19 cellular contexts compared by ENCODE assay signal in genomic region chr7:137276194-137276593, GRCh38.
"Had no signal": no experiment of that assay in that cellular context is flagged by ENCODE, and none has a peak within 500 bp of the region (broad histone marks: within the 10 kb centered on the region; RNA-seq: fewer than 3 reads in every experiment).

No MANE protein-coding gene starts in this region.

- DNase-seq: brain microvascular endothelial cell; central memory CD4-positive, alpha-beta T cell; erythroblast; foreskin keratinocyte; heart left ventricle; islet precursor cell; left lung; lower lobe of right lung; psoas muscle; retina; right lobe of liver; stimulated activated CD4-positive, alpha-beta T cell treated with anti-CD3 and anti-CD28 coated beads, Interleukin-4, amount 100 ng/mL, for 1 hour; stimulated activated CD8-positive, alpha-beta memory T cell treated with anti-CD3 and anti-CD28 coated beads, Interleukin-4, amount 100 ng/mL, for 48 hours; stimulated activated naive CD8-positive, alpha-beta T cell treated with anti-CD3 and anti-CD28 coated beads, Interleukin-15, Interleukin-2, amounts not matched to agents 100 U/mL and 50 U/mL, for 24 hours had no signal

- ATAC-seq: foreskin keratinocyte; heart left ventricle; left lung; lower lobe of right lung; natural killer cell treated with Interleukin-12 subunit alpha and Interleukin-12 subunit beta and Interleukin-15 and Interleukin-18, amount 100 ng/mL, for 72 hours; psoas muscle; right lobe of liver; stimulated activated effector memory CD8-positive, alpha-beta T cell treated with anti-CD3 and anti-CD28 coated beads, Interleukin-12 subunit alpha, Interleukin-12 subunit beta, amount 100 ng/mL, for 72 hours; stimulated activated naive CD8-positive, alpha-beta T cell treated with anti-CD3 and anti-CD28 coated beads, Interleukin-15, Interleukin-2, amounts not matched to agents 100 U/mL and 50 U/mL, for 24 hours had no signal

- H3K36me3 ChIP-seq: brain microvascular endothelial cell, heart left ventricle, left lung, lower lobe of right lung, right lobe of liver had no signal

- H3K4me1 ChIP-seq: foreskin keratinocyte, heart left ventricle, left lung, lower lobe of right lung, psoas muscle had no signal

- H3K27me3 ChIP-seq: brain microvascular endothelial cell, foreskin keratinocyte, heart left ventricle, left lung, right lobe of liver had no signal

- H3K9me3 ChIP-seq: heart left ventricle, left lung, lower lobe of right lung, psoas muscle, right lobe of liver had no signal

- H3K27me3 Mint-ChIP-seq: dendritic cell treated with granulocyte-macrophage colony-stimulating factor and Interleukin-4, amounts not matched to agents 40 ng/mL and 50 ng/mL, for 4 days; natural killer cell treated with Interleukin-12 subunit alpha and Interleukin-12 subunit beta and Interleukin-15 and Interleukin-18, amount 100 ng/mL, for 72 hours; type B pancreatic cell had no signal

- H3K4me3 ChIP-seq: heart left ventricle, left lung, lower lobe of right lung, psoas muscle, right lobe of liver had no signal

- H3K36me3 Mint-ChIP-seq: natural killer cell treated with Interleukin-12 subunit alpha and Interleukin-12 subunit beta and Interleukin-15 and Interleukin-18, amount 100 ng/mL, for 72 hours; stimulated activated effector memory CD8-positive, alpha-beta T cell treated with anti-CD3 and anti-CD28 coated beads, Interleukin-12 subunit alpha, Interleukin-12 subunit beta, amount 100 ng/mL, for 72 hours; type B pancreatic cell had no signal

- H3K4me1 Mint-ChIP-seq: stimulated activated effector memory CD8-positive, alpha-beta T cell treated with anti-CD3 and anti-CD28 coated beads, Interleukin-12 subunit alpha, Interleukin-12 subunit beta, amount 100 ng/mL, for 72 hours had no signal

- H3K4me3 Mint-ChIP-seq: dendritic cell treated with granulocyte-macrophage colony-stimulating factor and Interleukin-4, amounts not matched to agents 40 ng/mL and 50 ng/mL, for 4 days; natural killer cell treated with Interleukin-12 subunit alpha and Interleukin-12 subunit beta and Interleukin-15 and Interleukin-18, amount 100 ng/mL, for 72 hours; stimulated activated effector memory CD8-positive, alpha-beta T cell treated with anti-CD3 and anti-CD28 coated beads, Interleukin-12 subunit alpha, Interleukin-12 subunit beta, amount 100 ng/mL, for 72 hours; type B pancreatic cell had no signal

- H3K27ac ChIP-seq: brain microvascular endothelial cell, foreskin keratinocyte, heart left ventricle, left lung, lower lobe of right lung, parathyroid adenoma, psoas muscle, right lobe of liver had no signal

- H3K9me3 Mint-ChIP-seq: type B pancreatic cell had no signal

- H3K27ac Mint-ChIP-seq: dendritic cell treated with granulocyte-macrophage colony-stimulating factor and Interleukin-4, amounts not matched to agents 40 ng/mL and 50 ng/mL, for 4 days; natural killer cell treated with Interleukin-12 subunit alpha and Interleukin-12 subunit beta and Interleukin-15 and Interleukin-18, amount 100 ng/mL, for 72 hours; stimulated activated effector memory CD8-positive, alpha-beta T cell treated with anti-CD3 and anti-CD28 coated beads, Interleukin-12 subunit alpha, Interleukin-12 subunit beta, amount 100 ng/mL, for 72 hours; type B pancreatic cell had no signal
